Comparison of ENCODE assay signal across 1 cellular context in genomic region chr6:45442716-45443115, GRCh38.
TF ChIP-seq lines count a peak whose summit lies in the region.

No MANE protein-coding gene starts in this region.

TF ChIP-seq in HEK293, 187 proteins besides CTCF, POLR2A, EP300 and RAD21 (continued from another document):
- 0 out of 2 replicates have a peak, but pooled peaks have one; percentile 32 for TF ChIP-seq ZNF362 (tag by site-specific recombination; IDR thresholded peaks at IDR 0.05)
- 0 out of 2 replicates have a peak, but pooled peaks have one; percentile 17 for TF ChIP-seq PRDM10 (tag by site-specific recombination; IDR thresholded peaks at IDR 0.05)
- TF ChIP-seq ZNF843 (tag by site-specific recombination; IDR thresholded peaks at IDR 0.05) = no peak
TF ChIP-seq in HEK293: peak in this region for 3.
